ENCODE assay signal across 8 cellular contexts in the genomic region with DNA sequence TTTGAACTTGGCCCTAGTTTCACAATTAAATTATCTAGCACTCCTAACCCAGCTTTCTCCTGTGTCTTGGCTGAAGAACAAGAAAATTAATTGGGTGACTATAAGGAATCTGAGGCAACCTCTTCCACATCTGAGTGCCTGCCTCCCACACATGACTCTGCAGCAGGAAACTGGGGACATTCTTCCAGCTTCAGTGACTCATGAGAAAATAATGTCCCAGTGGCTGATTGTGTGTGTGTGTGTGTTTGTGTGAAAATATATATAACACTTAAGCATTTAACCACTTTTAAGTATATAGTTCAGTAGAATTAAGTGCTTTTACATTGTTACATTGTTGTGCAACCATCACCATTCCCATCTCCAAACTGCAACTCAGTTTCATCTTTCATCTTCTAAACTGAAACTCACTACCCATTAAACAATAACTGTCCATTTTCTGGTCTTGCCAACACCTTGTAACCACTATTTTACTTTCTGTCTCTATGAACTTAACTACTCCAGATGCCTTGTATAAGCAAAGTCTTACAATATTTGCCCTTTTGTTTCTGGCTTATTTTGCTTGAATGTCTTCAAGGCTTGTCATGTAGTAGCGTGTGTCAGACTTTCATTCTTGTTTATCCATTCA. TPM values are rescaled to one million over a fixed set of nuclear protein-coding genes. Genes with fewer than 3 reads are reported as not detected.
DNase-seq lines count a peak whose midpoint lies in the region; ATAC-seq and TF ChIP-seq lines count a peak whose summit lies in the region.

No MANE protein-coding gene starts in this region.

- H3K27me3 ChIP-seq in SJSA1 (replicated peaks): no peaks in the 10 kb centered on the region

- TF ChIP-seq CTCF in foreskin fibroblast (IDR thresholded peaks at IDR 0.05; ENCODE audit: low read depth, low read length) (no peak), retinal pigment epithelial cell (conservative IDR thresholded peaks at IDR 0.05; ENCODE audit: low read depth, low read length) (no peak)

- DNase-seq in GM03348 (ENCODE audit: low spot score) (peak; percentile 82), SJSA1 (ENCODE audit: low read depth in 1 of 2, low spot score in 2 of 2) (peak; percentile 78 to 89), foreskin fibroblast (peak; percentile 95 to 96), retinal pigment epithelial cell (ENCODE audit: low read depth) (peak; percentile 94), nucleus accumbens (lab: John Stamatoyannopoulos, UW) (no peak), pons (ENCODE audit: low spot score) (no peak)

- no peaks in the 10 kb centered on the region for H3K9me3 ChIP-seq in SJSA1 (replicated peaks)

- peaks cover 89% of the 10 kb centered on the region for H3K36me3 ChIP-seq in SJSA1

- peak overlapping the region; percentile 72 for H3K27ac ChIP-seq in SJSA1

- H3K4me3 ChIP-seq in SJSA1 (no peak overlapping the region), foreskin fibroblast (ENCODE audit: low read depth in 1 of 2, low read length in 2 of 2) (no peak overlapping the region), retinal pigment epithelial cell (ENCODE audit: low read length) (no peak overlapping the region)

- ATAC-seq in HG03354 (IDR thresholded peaks at IDR 0.05; ENCODE audit: poor library complexity, severe bottlenecking, unreplicated experiment): no peak
- no peak for ATAC-seq in HG03175 (IDR thresholded peaks at IDR 0.05; ENCODE audit: unreplicated experiment)

- H3K4me1 ChIP-seq in SJSA1 (replicated peaks): peaks cover 21% of the 10 kb centered on the region

RNA-seq across cellular contexts. Expression of a gene that starts 8.7 kb away (rescaled TPM):
- 7.0 and 7.2 TPM in 2 replicates for total RNA-seq in SJSA1 (2014; rRNA removed; shearing (Covaris generic))

RNA-seq across cellular contexts. Expression of a gene that starts 40.8 kb away (rescaled TPM):
- not detected in 2 replicates for total RNA-seq in SJSA1 (2014; rRNA removed; shearing (Covaris generic))

Comparison
In these comparisons a context has a peak if more than half of its experiments do, and no peak if none do; other contexts are left out.
1. DNase-seq: peak in GM03348 (single experiment), SJSA1 (2 of 2), foreskin fibroblast (2 of 2) and retinal pigment epithelial cell (single experiment); none in nucleus accumbens (0 of 56) and pons (single experiment).